Comparison of ENCODE assay signal across 9 cellular contexts in genomic region chr4:101419324-101420135, GRCh38.
DNase-seq lines count a peak whose midpoint lies in the region; ATAC-seq and TF ChIP-seq lines count a peak whose summit lies in the region.
"Had no signal": no experiment of that assay in that cellular context is flagged by ENCODE, and none has a peak within 500 bp of the region (broad histone marks: within the 10 kb centered on the region; RNA-seq: fewer than 3 reads in every experiment).

No MANE protein-coding gene starts in this region.

- 19 to 22% (median 21%) methylated on average over 5 of the region's 5 CpGs for WGBS in stomach, 5 donors

- peak overlapping the region; percentile 71 for H2AFZ ChIP-seq in ACC112 (ENCODE audit: low read length, unreplicated experiment)

- no peaks in the 10 kb centered on the region for H3K4me1 ChIP-seq in ACC112 (ENCODE audit: control insufficient read depth, insufficient read depth, low read length, unreplicated experiment)
- H3K4me1 ChIP-seq in stomach = peaks cover 0 to 10% (median 9%) of the 10 kb centered on the region in 4 donors

- TF ChIP-seq EP300 in stomach (IDR thresholded peaks at IDR 0.05) = no peak

- H3K27ac ChIP-seq in ACC112 (ENCODE audit: low read depth, low read length) (no peak overlapping the region), stomach (peak overlapping the region in 2 of 5 donors; percentile 3 to 35)

- intact Hi-C loops in left ventricle myocardium superior (cut with micrococcal nuclease) (no loop called here), stomach (cut with DNase I; ENCODE audit: low total_unique reads) (no loop called here)

- ATAC-seq in GM18519 (IDR thresholded peaks at IDR 0.05; ENCODE audit: low FRiP score, unreplicated experiment) (peak; percentile 72), HG02973 (IDR thresholded peaks at IDR 0.05; ENCODE audit: unreplicated experiment) (peak; percentile 76), left ventricle myocardium superior (peak; percentile 40)

- H3K9me3 ChIP-seq in stomach = no peaks in the 10 kb centered on the region
- H3K9me3 ChIP-seq: HAP-1 had no signal

- no peaks in the 10 kb centered on the region for H3K36me3 ChIP-seq in ACC112 (ENCODE audit: insufficient read depth, low read length)
- H3K36me3 ChIP-seq in stomach = no peaks in the 10 kb centered on the region
- H3K36me3 ChIP-seq: HAP-1 had no signal

- H3K4me3 ChIP-seq in ACC112 (ENCODE audit: low read depth, low read length) (no peak overlapping the region), stomach (no peak overlapping the region)
- H3K4me3 ChIP-seq: HAP-1 had no signal

- DNase-seq in NCI-H2171 treated with DMSO at 0.1 percent for 48 hours (lab: John Stamatoyannopoulos, UW) = peak; percentile 48
- no peak for DNase-seq in left ventricle myocardium superior
- no peak for DNase-seq in OCI-M2 (lab: John Stamatoyannopoulos, UW; ENCODE audit: unreplicated experiment)
- DNase-seq in stimulated activated CD4-positive, alpha-beta T cell treated with anti-CD3 and anti-CD28 coated beads, Interleukin-4, amount 100 ng/mL, for 4 hours = no peak
- DNase-seq in stomach = no peak

- no peak for TF ChIP-seq POLR2A in stomach (IDR thresholded peaks at IDR 0.05)

- H3K79me2 ChIP-seq in ACC112 (ENCODE audit: control insufficient read depth, insufficient read depth, low read length, unreplicated experiment) = no peaks in the 10 kb centered on the region

- no peaks in the 10 kb centered on the region for H3K27me3 ChIP-seq in ACC112 (ENCODE audit: insufficient read depth, low read length)
- no peaks in the 10 kb centered on the region for H3K27me3 ChIP-seq in stomach

- no peak for TF ChIP-seq CTCF in stomach (IDR thresholded peaks at IDR 0.05)
